8 cellular contexts compared by ENCODE assay signal in the genomic region with DNA sequence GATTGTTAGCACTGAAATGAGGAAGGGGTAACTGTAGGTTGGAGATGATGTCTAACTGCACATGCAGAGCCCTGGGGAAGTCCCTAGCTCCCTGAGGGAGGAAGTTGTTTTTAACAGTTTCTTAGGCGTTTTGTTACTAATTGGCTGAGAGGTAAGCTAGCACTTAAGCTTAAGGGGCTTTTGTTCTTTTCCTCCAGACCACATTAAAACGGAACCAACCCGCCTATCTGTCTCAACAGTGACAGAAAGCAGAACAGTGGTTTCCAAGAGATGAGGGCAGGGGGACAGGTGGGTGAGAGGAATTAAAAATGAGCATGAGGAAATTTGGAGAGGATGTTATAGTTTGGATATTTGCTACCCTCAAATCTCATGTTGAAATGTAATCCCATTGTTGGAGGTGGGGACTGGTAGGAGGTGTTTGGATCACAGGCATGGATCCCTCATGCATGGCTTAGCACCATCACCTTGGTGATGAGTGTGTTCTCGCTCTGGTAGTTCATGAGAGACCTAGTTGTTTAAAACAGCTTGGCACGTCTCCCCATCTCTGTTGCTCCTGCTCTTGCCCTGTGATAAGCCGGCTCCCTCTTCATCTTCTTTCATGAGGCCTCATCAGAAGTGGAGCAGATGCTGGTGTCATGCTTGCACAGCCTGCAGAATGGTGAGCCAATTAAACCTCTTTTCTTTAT. TPM values are rescaled to one million over a fixed set of nuclear protein-coding genes. Genes with fewer than 3 reads are reported as not detected.
A peak's percentile ranks its signal among the peaks of the same experiment; 100 is the strongest.
DNase-seq lines count a peak whose midpoint lies in the region; ATAC-seq and TF ChIP-seq lines count a peak whose summit lies in the region.

No MANE protein-coding gene starts in this region.

- H3K36me3 Mint-ChIP-seq in activated CD4-positive, alpha-beta memory T cell treated with anti-CD3 and anti-CD28 coated beads for 36 hours = peaks cover 2% of the 10 kb centered on the region

- H3K4me1 Mint-ChIP-seq in activated CD4-positive, alpha-beta memory T cell treated with anti-CD3 and anti-CD28 coated beads for 36 hours (ENCODE audit: low read depth) = peaks cover 49% of the 10 kb centered on the region

- TF ChIP-seq CTCF in left lung (IDR thresholded peaks at IDR 0.05) = no peak
- TF ChIP-seq CTCF in smooth muscle cell (IDR thresholded peaks at IDR 0.05; ENCODE audit: borderline replicate concordance, insufficient read depth, poor library complexity, severe bottlenecking) = no peak

- H2AFZ ChIP-seq in smooth muscle cell (ENCODE audit: low read depth) = no peak overlapping the region

- CTCF ChIA-PET in activated CD4-positive, alpha-beta memory T cell treated with anti-CD3 and anti-CD28 coated beads for 36 hours (lab: Charles Lee) = interaction anchor here (0.6 to 1.2 kb wide), 3 partner anchors 115 to 174 kb away, joined by 3 read pairs; no protein-coding TSS in a partner anchor

- no peaks in the 10 kb centered on the region for H3K79me2 ChIP-seq in smooth muscle cell (ENCODE audit: low read depth)

- peak; percentile 96 for ATAC-seq in GM18520 (IDR thresholded peaks at IDR 0.05; ENCODE audit: unreplicated experiment)
- peak; percentile 77 for ATAC-seq in HG02759 (IDR thresholded peaks at IDR 0.05; ENCODE audit: unreplicated experiment)
- ATAC-seq in left lung = peak; percentile 70

- H3K27me3 Mint-ChIP-seq in activated CD4-positive, alpha-beta memory T cell treated with anti-CD3 and anti-CD28 coated beads for 36 hours = no peaks in the 10 kb centered on the region

- no peaks in the 10 kb centered on the region for H3K9me3 ChIP-seq in left lung
- H3K9me3 ChIP-seq in smooth muscle cell (replicated peaks; ENCODE audit: low read depth) = no peaks in the 10 kb centered on the region

- peak overlapping the region; percentile 71 for H3K4me3 Mint-ChIP-seq in activated CD4-positive, alpha-beta memory T cell treated with anti-CD3 and anti-CD28 coated beads for 36 hours

- no peaks in the 10 kb centered on the region for H3F3A ChIP-seq in smooth muscle cell (ENCODE audit: low read depth)

- H3K9me3 Mint-ChIP-seq in activated CD4-positive, alpha-beta memory T cell treated with anti-CD3 and anti-CD28 coated beads for 36 hours = no peaks in the 10 kb centered on the region

- H3K4me2 ChIP-seq in smooth muscle cell = no peak overlapping the region

- no peak overlapping the region for H3K4me3 ChIP-seq in left lung
- no peak overlapping the region for H3K4me3 ChIP-seq in smooth muscle cell

- intact Hi-C loops in activated CD4-positive, alpha-beta memory T cell treated with anti-CD3 and anti-CD28 coated beads for 36 hours (cut with micrococcal nuclease) = loop anchor here (1.0 to 5.0 kb wide), 6 partner anchors 9 to 188 kb away; a partner anchor contains a TSS
- intact Hi-C loops in left lung (cut with DNase I) = no loop called here

- peak; percentile 2 for DNase-seq in NCI-H187 treated with DMSO at 0.1 percent for 48 hours (lab: John Stamatoyannopoulos, UW)
- peak; percentile 65 for DNase-seq in activated CD4-positive, alpha-beta memory T cell treated with anti-CD3 and anti-CD28 coated beads for 36 hours
- DNase-seq in left lung = peak in 1 of 2 donors; percentile 41
- no peak for DNase-seq in hepatic stellate cell (ENCODE audit: low spot score)
- DNase-seq in smooth muscle cell (lab: John Stamatoyannopoulos, UW; ENCODE audit: unreplicated experiment) = no peak
- no peak for DNase-seq in DMS153 (lab: John Stamatoyannopoulos, UW)

- H3K4me1 ChIP-seq in left lung (peaks cover 3 to 27% of the 10 kb centered on the region in 2 donors), smooth muscle cell (ENCODE audit: low read depth) (peaks cover 12% of the 10 kb centered on the region)

- POLR2A ChIA-PET in activated CD4-positive, alpha-beta memory T cell treated with anti-CD3 and anti-CD28 coated beads for 36 hours (lab: Charles Lee) = interaction anchor here (0.9 to 1.8 kb wide), 6 partner anchors 13 to 172 kb away, joined by 3 to 5 read pairs (median 4); a partner anchor contains a TSS

- H3K36me3 ChIP-seq in left lung (no peaks in the 10 kb centered on the region), smooth muscle cell (ENCODE audit: low read depth) (no peaks in the 10 kb centered on the region)

- H3K27ac Mint-ChIP-seq in activated CD4-positive, alpha-beta memory T cell treated with anti-CD3 and anti-CD28 coated beads for 36 hours = peak overlapping the region; percentile 95

- H3K27ac ChIP-seq in left lung (peak overlapping the region in 1 of 2 donors; percentile 25), smooth muscle cell (ENCODE audit: low read depth) (no peak overlapping the region)

- 67% methylated on average over 6 of the region's 6 CpGs for WGBS in smooth muscle cell (ENCODE audit: low lambda C conversion rate)

- no peak overlapping the region for H3K9ac ChIP-seq in smooth muscle cell (ENCODE audit: low read depth)

- H3K27me3 ChIP-seq in left lung (no peaks in the 10 kb centered on the region), smooth muscle cell (ENCODE audit: low read depth) (no peaks in the 10 kb centered on the region)

- H4K20me1 ChIP-seq in smooth muscle cell (ENCODE audit: low read depth) = no peaks in the 10 kb centered on the region

RNA-seq across cellular contexts. Expression of a gene that starts 38.9 kb away (rescaled TPM):
- total RNA-seq in activated CD4-positive, alpha-beta memory T cell treated with anti-CD3 and anti-CD28 coated beads for 36 hours = 10 to 100 TPM; 16.6 to 18.6 TPM
- total RNA-seq in left lung = 1 to 10 TPM; 6.7 to 7.9 TPM
- 6.7 and 52.2 TPM in 2 replicates for total RNA-seq in smooth muscle cell
- polyA plus RNA-seq in smooth muscle cell = 11.5 and 12.9 TPM in 2 replicates

RNA-seq across cellular contexts. Expression of a gene that starts 44.6 kb away (rescaled TPM):
- 100 to 1,000 TPM; 349 to 361 TPM for total RNA-seq in activated CD4-positive, alpha-beta memory T cell treated with anti-CD3 and anti-CD28 coated beads for 36 hours
- 100 to 1,000 TPM; 168 to 169 TPM for total RNA-seq in left lung
- total RNA-seq in smooth muscle cell = 201 and 238 TPM in 2 replicates
- 293 and 319 TPM in 2 replicates for polyA plus RNA-seq in smooth muscle cell

RNA-seq across cellular contexts. Expression of a gene that starts 54.2 kb away (rescaled TPM):
- 100 to 1,000 TPM; 103 to 104 TPM for total RNA-seq in activated CD4-positive, alpha-beta memory T cell treated with anti-CD3 and anti-CD28 coated beads for 36 hours
- total RNA-seq in left lung = 10 to 100 TPM; 28.1 to 37.5 TPM
- total RNA-seq in smooth muscle cell = 24.0 and 31.5 TPM in 2 replicates
- 12.6 and 16.4 TPM in 2 replicates for polyA plus RNA-seq in smooth muscle cell

Comparison
In these comparisons a context has a peak if more than half of its experiments do, and no peak if none do; other contexts are left out.
1. DNase-seq: peak in NCI-H187 treated with DMSO at 0.1 percent for 48 hours (single experiment) and activated CD4-positive, alpha-beta memory T cell treated with anti-CD3 and anti-CD28 coated beads for 36 hours (single experiment); none in hepatic stellate cell (single experiment), smooth muscle cell (single experiment) and DMS153 (single experiment).
2. Peak in every context shown above with its lines, with median percentiles within 50 percentile points of each other: ATAC-seq.